8 cellular contexts compared by ENCODE assay signal in genomic region chr16:15643453-15644305, GRCh38. TPM values are rescaled to one million over a fixed set of nuclear protein-coding genes. Genes with fewer than 3 reads are reported as not detected.
A peak's percentile ranks its signal among the peaks of the same experiment; 100 is the strongest.
DNase-seq lines count a peak whose midpoint lies in the region; ATAC-seq and TF ChIP-seq lines count a peak whose summit lies in the region.

No MANE protein-coding gene starts in this region.

- CTCF ChIA-PET in AG04449 (lab: Yijun Ruan, JAX), result interaction anchor here (0.9 to 3.5 kb wide), 5 partner anchors 9 to 216 kb away, joined by 3 to 20 read pairs (median 6); no protein-coding TSS in a partner anchor
- CTCF ChIA-PET in T-cell (lab: Charles Lee), result interaction anchor here (0.6 to 1.8 kb wide), 9 partner anchors 9 to 212 kb away, joined by 3 to 7 read pairs (median 4); no protein-coding TSS in a partner anchor

- H3K9me3 Mint-ChIP-seq in T-cell (no peaks in the 10 kb centered on the region), chondrocyte (ENCODE audit: low read depth) (no peaks in the 10 kb centered on the region)

- H3K4me3 Mint-ChIP-seq in T-cell (peak overlapping the region; percentile 83 to 94 (median 91)), chondrocyte (ENCODE audit: unreplicated experiment) (peak overlapping the region; percentile 83)

- H3K36me3 Mint-ChIP-seq in T-cell (peaks cover 9% of the 10 kb centered on the region), chondrocyte (ENCODE audit: low read depth) (peaks cover 4% of the 10 kb centered on the region)

- H3K27ac Mint-ChIP-seq in T-cell (peak overlapping the region; percentile 97 to 98), chondrocyte (ENCODE audit: unreplicated experiment) (peak overlapping the region; percentile 98)

- H3K27me3 Mint-ChIP-seq in T-cell, result no peaks in the 10 kb centered on the region
- no peaks in the 10 kb centered on the region for H3K27me3 Mint-ChIP-seq in chondrocyte (ENCODE audit: low read depth)

- ATAC-seq in T-cell (replicated peaks in 1 of 4) (peak; percentile 20 to 33 (median 30)), left colon (peak; percentile 51), HG03469 (IDR thresholded peaks at IDR 0.05; ENCODE audit: unreplicated experiment) (no peak)

- H3K4me3 ChIP-seq in AG04449 (ENCODE audit: low read depth, low read length), result peak overlapping the region; percentile 84
- peak overlapping the region; percentile 57 for H3K4me3 ChIP-seq in GM12875 (ENCODE audit: low read depth, low read length)

- POLR2A ChIA-PET in AG04449 (lab: Yijun Ruan, JAX), result interaction anchor here (0.6 to 1.7 kb wide), 4 partner anchors 9 to 136 kb away, joined by 3 to 4 read pairs (median 3); no protein-coding TSS in a partner anchor
- POLR2A ChIA-PET in T-cell (lab: Charles Lee), result interaction anchor here (0.5 to 1.1 kb wide), 12 partner anchors 10 to 53 kb away, joined by 3 to 4 read pairs (median 3); no protein-coding TSS in a partner anchor

- intact Hi-C loops in left colon (cut with DNase I, micrococcal nuclease), result loop anchor here in 1 of 2 donors (10.0 kb wide), 1 partner anchor 49 kb away; no protein-coding TSS in a partner anchor

- no peak for DNase-seq in AG04449 (ENCODE audit: low read depth, low spot score)
- DNase-seq in NCI-H1105 treated with DMSO at 0.1 percent for 48 hours (lab: John Stamatoyannopoulos, UW), result peak; percentile 74
- peak in 9 of 34 experiments; percentile 18 to 48 (median 27) for DNase-seq in T-cell
- DNase-seq in chondrocyte (ENCODE audit: low spot score), result no peak
- peak in 1 of 2 donors; percentile 35 for DNase-seq in left colon
- DNase-seq in stromal cell of bone marrow (ENCODE audit: low read depth), result peak; percentile 52

- TF ChIP-seq CTCF in AG04449 (IDR thresholded peaks at IDR 0.05; ENCODE audit: insufficient read depth, low read length, missing control alignments) (peak; percentile 34), GM12875 (IDR thresholded peaks at IDR 0.05; ENCODE audit: borderline replicate concordance, insufficient read depth, low read depth, low read length) (peak; percentile 26; the same call in 1 of the 2 replicates), chondrocyte (IDR thresholded peaks at IDR 0.05) (peak; percentile 79)

- H3K4me1 Mint-ChIP-seq in T-cell (peaks cover 45 to 46% (median 45%) of the 10 kb centered on the region in 3 donors), chondrocyte (ENCODE audit: low read depth) (peaks cover 31% of the 10 kb centered on the region)

RNA-seq across cellular contexts. Expression of gene MARF1, which starts 0.7 kb away (rescaled TPM):
- 100 to 1,000 TPM; 151 to 180 (median 177) TPM for total RNA-seq in T-cell
- 50.8 to 61.5 TPM (median 54.4 TPM) in 3 replicates for total RNA-seq in chondrocyte
- total RNA-seq in left colon, result 10 to 100 TPM; 54.5 to 85.9 TPM

RNA-seq across cellular contexts. Expression of gene NDE1, which starts 6.4 kb away (rescaled TPM):
- 100 to 1,000 TPM in 4 of 5 donors, 10 to 100 TPM in 1; 90.8 to 110 (median 103) TPM for total RNA-seq in T-cell
- 29.3 to 32.9 TPM (median 32.3 TPM) in 3 replicates for total RNA-seq in chondrocyte
- 10 to 100 TPM; 24.8 to 30.9 TPM for total RNA-seq in left colon

Comparison
In these comparisons a context has a peak if more than half of its experiments do, and no peak if none do; other contexts are left out.
1. DNase-seq: peak in NCI-H1105 treated with DMSO at 0.1 percent for 48 hours (single experiment) and stromal cell of bone marrow (single experiment); none in AG04449 (single experiment) and chondrocyte (single experiment).
2. CTCF ChIP-seq: peak in every context shown above with its lines; median percentile 79 in chondrocyte; 34 in AG04449; 26 in GM12875.